ENCODE assay signal across 21 cellular contexts in genomic region chr2:15543058-15543457, GRCh38.
"Had no signal": no experiment of that assay in that cellular context is flagged by ENCODE, and none has a peak within 500 bp of the region (broad histone marks: within the 10 kb centered on the region; RNA-seq: fewer than 3 reads in every experiment).

No MANE protein-coding gene starts in this region.

- DNase-seq: KBM-7, MG63, NCI-H1092, NCI-H1105 treated with DMSO at 0.1 percent for 48 hours, NCI-H1417 treated with DMSO at 0.1 percent for 48 hours, NCI-H187, NCI-H2029, NCI-H2081 treated with DMSO at 0.1 percent for 48 hours, NCI-H2171, NCI-H226, NCI-H446, NCI-H510A, NCI-H524 treated with DMSO at 0.1 percent for 48 hours, NCI-H69, NCI-H774, SIG-M5 had no signal

- H3K4me3 ChIP-seq: MG63, SJSA1, SK-N-MC had no signal

- H3K9me3 ChIP-seq: MG63, SJSA1 had no signal

- FAIRE-seq: RCC 7860 had no signal

- H3K4me1 ChIP-seq: SJSA1 had no signal

- H3K27ac ChIP-seq: HL-60, RWPE1, SJSA1, SK-N-MC had no signal

- H3K27me3 ChIP-seq: MG63, SJSA1 had no signal

- H3K36me3 ChIP-seq: MG63 had no signal
